In genomic region chr1:221289103-221289502, GRCh38 we compare ENCODE assay signal across 13 cellular contexts.
DNase-seq lines count a peak whose midpoint lies in the region; ATAC-seq and TF ChIP-seq lines count a peak whose summit lies in the region.
"Had no signal": no experiment of that assay in that cellular context is flagged by ENCODE, and none has a peak within 500 bp of the region (broad histone marks: within the 10 kb centered on the region; RNA-seq: fewer than 3 reads in every experiment).

No MANE protein-coding gene starts in this region.

- H3K79me2 ChIP-seq in PC-3 (ENCODE audit: low read length) = no peaks in the 10 kb centered on the region

- BruUV-seq in PC-3 (replicated peaks; lab: Mats Ljungman, UMichigan) = no TSS peak

- peaks cover 1% of the 10 kb centered on the region; the same call in 1 of the 2 replicates for H3K4me1 ChIP-seq in PC-3 (ENCODE audit: insufficient read depth, low read length)
- H3K4me1 ChIP-seq: HAP-1 had no signal

- TF ChIP-seq CTCF in PC-3 (conservative IDR thresholded peaks at IDR 0.05; ENCODE audit: low read depth, low read length) = no peak

- no peak overlapping the region for H3K4me2 ChIP-seq in PC-3 (ENCODE audit: low read length)

- H3K4me3 ChIP-seq in PC-3 (ENCODE audit: low read length) = no peak overlapping the region
- H3K4me3 ChIP-seq: HAP-1 had no signal

- intact Hi-C loops in PC-3 (cut with micrococcal nuclease) = no loop called here

- H3K9me2 ChIP-seq in PC-3 (replicated peaks; ENCODE audit: low read length) = no peaks in the 10 kb centered on the region

- H2AFZ ChIP-seq in PC-3 (ENCODE audit: low read length) = no peak overlapping the region

- no peak overlapping the region for H3K27ac ChIP-seq in PC-3 (ENCODE audit: low read length)

- H3F3A ChIP-seq in PC-3 (ENCODE audit: low read length, unreplicated experiment) = no peaks in the 10 kb centered on the region

- CTCF ChIA-PET in PC-3 (lab: Charles Lee) = no interaction called here

- POLR2A ChIA-PET in PC-3 (lab: Charles Lee; ENCODE audit: unreplicated experiment) = no interaction called here

- no peaks in the 10 kb centered on the region for H4K20me1 ChIP-seq in PC-3 (ENCODE audit: low read length)

- DNase-seq in NCI-H510A treated with DMSO at 0.1 percent for 48 hours (lab: John Stamatoyannopoulos, UW) = peak; percentile 54
- no peak for DNase-seq in NCI-H510A (lab: John Stamatoyannopoulos, UW)
- DNase-seq in DMS53 treated with DMSO at 0.1 percent for 48 hours (lab: John Stamatoyannopoulos, UW; ENCODE audit: unreplicated experiment) = peak; percentile 86
- peak; percentile 47 for DNase-seq in PC-3
- no peak for DNase-seq in NCI-H2081 treated with DMSO at 0.1 percent for 48 hours (lab: John Stamatoyannopoulos, UW)
- no peak for DNase-seq in CD1c-positive myeloid dendritic cell (ENCODE audit: extremely low spot score)
- DNase-seq in NCI-H2171 (lab: John Stamatoyannopoulos, UW) = no peak
- DNase-seq: C1 segment of cervical spinal cord; CD4-positive, alpha-beta memory T cell; COR-L47; DMS153; GF-D8 had no signal

- no peaks in the 10 kb centered on the region for H3K27me3 ChIP-seq in PC-3 (ENCODE audit: low read length)

- H3K9ac ChIP-seq in PC-3 (ENCODE audit: low read length) = no peak overlapping the region

- no peaks in the 10 kb centered on the region for H3K9me3 ChIP-seq in PC-3 (ENCODE audit: low read length)
- H3K9me3 ChIP-seq: HAP-1 had no signal

- peak; percentile 64 for ATAC-seq in PC-3

- no peaks in the 10 kb centered on the region for H3K36me3 ChIP-seq in PC-3 (ENCODE audit: low read depth, low read length)
- H3K36me3 ChIP-seq: HAP-1 had no signal

Comparison
In these comparisons a context has a peak if more than half of its experiments do, and no peak if none do; other contexts are left out.
1. DNase-seq: peak in NCI-H510A treated with DMSO at 0.1 percent for 48 hours (single experiment), DMS53 treated with DMSO at 0.1 percent for 48 hours (single experiment) and PC-3 (single experiment); none in NCI-H510A (single experiment), NCI-H2081 treated with DMSO at 0.1 percent for 48 hours (single experiment), CD1c-positive myeloid dendritic cell (single experiment) and NCI-H2171 (single experiment).